22 cellular contexts compared by ENCODE assay signal in the genomic region with DNA sequence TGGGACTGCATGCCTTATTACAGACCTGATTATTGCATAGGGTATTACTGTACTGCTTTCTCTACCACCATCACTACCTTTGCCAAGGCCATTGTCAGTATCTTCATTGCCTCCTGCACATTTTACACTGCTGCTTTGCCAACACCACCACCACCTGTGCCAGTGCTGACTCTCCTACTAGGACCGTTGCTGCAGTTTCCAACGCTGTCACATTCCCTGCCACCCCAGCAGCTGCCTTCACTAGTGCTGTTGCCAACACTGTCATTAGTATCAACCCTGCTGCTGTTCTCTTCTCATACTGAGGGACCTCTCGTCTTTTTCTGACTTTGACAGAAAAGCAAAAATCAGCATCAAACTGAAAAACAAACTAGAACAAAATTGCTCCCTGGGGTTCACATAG.
"Had no signal": no experiment of that assay in that cellular context is flagged by ENCODE, and none has a peak within 500 bp of the region (broad histone marks: within the 10 kb centered on the region; RNA-seq: fewer than 3 reads in every experiment).

No MANE protein-coding gene starts in this region.

- FAIRE-seq: keratinocyte, urothelium cell line had no signal

- H3K9ac ChIP-seq: parathyroid adenoma had no signal

- H3K27me3 ChIP-seq: neutrophil, sigmoid colon, tibial artery had no signal

- H3K9me3 ChIP-seq: neutrophil, sigmoid colon, tibial artery had no signal

- H3K4me1 ChIP-seq: parathyroid adenoma, sigmoid colon, spleen, tibial artery had no signal

- H3K4me3 ChIP-seq: coronary artery, sigmoid colon, spleen, tibial artery had no signal

- ATAC-seq: activated T-helper 17 cell treated with anti-CD3 and anti-CD28 coated beads, Interleukin-2, amount 50 U/mL, for 72 hours; naive thymus-derived CD8-positive, alpha-beta T cell had no signal

- H2AFZ ChIP-seq: parathyroid adenoma had no signal

- H3K27ac ChIP-seq: coronary artery, neutrophil, parathyroid adenoma, sigmoid colon, spleen, tibial artery had no signal

- H3K36me3 ChIP-seq: neutrophil, sigmoid colon, spleen, tibial artery had no signal

- DNase-seq: activated B cell treated with CpG ODN at 0.5 μM for 24 hours; activated CD4-positive, alpha-beta memory T cell treated with anti-CD3 and anti-CD28 coated beads for 36 hours; activated CD4-positive, alpha-beta T cell treated with anti-CD3 and anti-CD28 coated beads for 4 hours; activated naive CD4-positive, alpha-beta T cell; activated T-cell treated with anti-CD3 and anti-CD28 coated beads, Interleukin-2, amount 50 U/mL, for 1 hour; erythroblast; foreskin melanocyte; glutamatergic neuron; naive thymus-derived CD8-positive, alpha-beta T cell; sigmoid colon; spleen; stimulated activated naive CD4-positive, alpha-beta T cell; substantia nigra; T-helper 1 cell; T-helper 9 cell; tibial artery had no signal
